ENCODE assay signal across 1 cellular context in the genomic region with DNA sequence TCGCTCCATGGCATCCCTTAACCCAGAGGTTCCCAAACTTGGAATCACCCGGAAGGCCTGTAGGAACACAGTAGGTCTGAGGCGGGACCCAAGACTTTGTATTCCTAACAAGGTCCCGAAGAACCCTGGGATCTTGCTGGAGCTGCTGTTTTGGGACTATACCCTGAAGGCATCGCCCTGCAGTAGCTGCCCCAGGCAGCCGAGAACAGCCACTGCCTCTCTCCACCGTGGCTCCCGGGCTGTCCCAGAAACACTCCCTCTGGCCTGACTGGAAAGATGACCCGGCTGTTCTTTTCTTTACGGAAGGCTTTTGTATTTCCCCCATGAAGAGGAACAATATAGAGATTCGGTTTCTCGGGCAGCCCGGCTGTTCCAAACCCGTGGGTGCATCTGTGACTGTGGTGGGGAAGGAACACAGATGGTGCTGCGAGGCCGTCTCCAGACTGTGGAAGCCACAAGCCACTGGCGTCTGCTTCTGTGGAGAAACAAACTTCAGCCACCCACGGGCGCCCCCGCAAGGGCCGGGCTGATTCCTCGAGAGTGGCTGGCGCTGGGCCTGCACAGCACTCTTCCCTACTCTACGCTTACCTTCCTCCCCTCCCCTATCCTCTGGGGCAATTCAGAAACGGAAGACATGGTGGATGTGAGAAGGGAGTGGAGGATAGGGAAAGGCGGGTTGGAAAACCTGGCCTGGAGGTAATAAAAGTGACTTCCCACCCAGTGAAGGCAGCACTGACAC.
TF ChIP-seq lines count a peak whose summit lies in the region.

No MANE protein-coding gene starts in this region.

TF ChIP-seq in HepG2, 621 proteins besides CTCF, POLR2A, EP300 and RAD21 (continued from another document):
- TF ChIP-seq RNF2 (conservative IDR thresholded peaks at IDR 0.05; ENCODE audit: low read depth) (0 out of 2 replicates have a peak, but pooled peaks have one; percentile 42), TCF7 (IDR thresholded peaks at IDR 0.05; ENCODE audit: low read depth) (no peak), U2AF1 (optimal IDR thresholded peaks at IDR 0.05; ENCODE audit: low read depth, low read length) (peak; percentile 49), TBX2 (CRISPR knock-in tag; IDR thresholded peaks at IDR 0.05; ENCODE audit: borderline replicate concordance) (peak; percentile 32; the same call in 1 of the 2 replicates), ZFY (CRISPR knock-in tag; IDR thresholded peaks at IDR 0.05) (peak; percentile 39; the same call in 1 of the 2 replicates), CBX5 (CRISPR knock-in tag; IDR thresholded peaks at IDR 0.05; ENCODE audit: borderline replicate concordance) (no peak), RBAK (CRISPR knock-in tag; IDR thresholded peaks at IDR 0.05) (no peak), ELF1 (CRISPR knock-in tag; IDR thresholded peaks at IDR 0.05) (0 out of 2 replicates have a peak, but pooled peaks have one; percentile 30), IKZF4 (CRISPR knock-in tag; IDR thresholded peaks at IDR 0.05; ENCODE audit: borderline replicate concordance, low read depth, not compliant biosample characterization) (no peak), CHCHD3 (CRISPR knock-in tag; IDR thresholded peaks at IDR 0.05) (no peak), EED (CRISPR knock-in tag; IDR thresholded peaks at IDR 0.05) (peak; percentile 31; the same call in 1 of the 2 replicates), BRCA1 (CRISPR knock-in tag; IDR thresholded peaks at IDR 0.05) (0 out of 2 replicates have a peak, but pooled peaks have one; percentile 46), SRSF1 (optimal IDR thresholded peaks at IDR 0.05; ENCODE audit: low read depth, low read length) (peak; percentile 51), GABPB1 (CRISPR knock-in tag; IDR thresholded peaks at IDR 0.05) (0 out of 2 replicates have a peak, but pooled peaks have one; percentile 22), HNRNPLL (IDR thresholded peaks at IDR 0.05; ENCODE audit: low read depth, low read length, poor library complexity, severe bottlenecking) (peak; percentile 23), KDM4B (CRISPR knock-in tag; IDR thresholded peaks at IDR 0.05) (no peak), BCL6 (CRISPR knock-in tag; IDR thresholded peaks at IDR 0.05) (peak; percentile 81), ATM (IDR thresholded peaks at IDR 0.05; ENCODE audit: borderline replicate concordance) (no peak), BRD4 (CRISPR knock-in tag; IDR thresholded peaks at IDR 0.05) (no peak), ZSCAN31 (CRISPR knock-in tag; IDR thresholded peaks at IDR 0.05; ENCODE audit: low read depth) (0 out of 2 replicates have a peak, but pooled peaks have one; percentile 46), XRCC5 (optimal IDR thresholded peaks at IDR 0.05; ENCODE audit: low read length) (peak; percentile 42), TOPORS (CRISPR knock-in tag; IDR thresholded peaks at IDR 0.05) (no peak), MAZ (IDR thresholded peaks at IDR 0.05; ENCODE audit: borderline replicate concordance, low read depth, low read length) (0 out of 2 replicates have a peak, but pooled peaks have one; percentile 43), MAZ (CRISPR knock-in tag; IDR thresholded peaks at IDR 0.05; ENCODE audit: low read depth) (no peak), ZNF350 (CRISPR knock-in tag; IDR thresholded peaks at IDR 0.05; ENCODE audit: borderline replicate concordance, low read depth) (no peak), ZNF124 (CRISPR knock-in tag; IDR thresholded peaks at IDR 0.05) (no peak), ZNF558 (CRISPR knock-in tag; IDR thresholded peaks at IDR 0.05; ENCODE audit: borderline replicate concordance) (no peak), ELF3 (CRISPR knock-in tag; IDR thresholded peaks at IDR 0.05) (no peak), SALL1 (CRISPR knock-in tag; IDR thresholded peaks at IDR 0.05) (peak; percentile 9; the same call in 1 of the 2 replicates), ZSCAN25 (CRISPR knock-in tag; IDR thresholded peaks at IDR 0.05) (no peak), SPEN (CRISPR knock-in tag; IDR thresholded peaks at IDR 0.05; ENCODE audit: low read depth) (peak; percentile 26; the same call in 1 of the 2 replicates)
- TF ChIP-seq, protein P1, sequence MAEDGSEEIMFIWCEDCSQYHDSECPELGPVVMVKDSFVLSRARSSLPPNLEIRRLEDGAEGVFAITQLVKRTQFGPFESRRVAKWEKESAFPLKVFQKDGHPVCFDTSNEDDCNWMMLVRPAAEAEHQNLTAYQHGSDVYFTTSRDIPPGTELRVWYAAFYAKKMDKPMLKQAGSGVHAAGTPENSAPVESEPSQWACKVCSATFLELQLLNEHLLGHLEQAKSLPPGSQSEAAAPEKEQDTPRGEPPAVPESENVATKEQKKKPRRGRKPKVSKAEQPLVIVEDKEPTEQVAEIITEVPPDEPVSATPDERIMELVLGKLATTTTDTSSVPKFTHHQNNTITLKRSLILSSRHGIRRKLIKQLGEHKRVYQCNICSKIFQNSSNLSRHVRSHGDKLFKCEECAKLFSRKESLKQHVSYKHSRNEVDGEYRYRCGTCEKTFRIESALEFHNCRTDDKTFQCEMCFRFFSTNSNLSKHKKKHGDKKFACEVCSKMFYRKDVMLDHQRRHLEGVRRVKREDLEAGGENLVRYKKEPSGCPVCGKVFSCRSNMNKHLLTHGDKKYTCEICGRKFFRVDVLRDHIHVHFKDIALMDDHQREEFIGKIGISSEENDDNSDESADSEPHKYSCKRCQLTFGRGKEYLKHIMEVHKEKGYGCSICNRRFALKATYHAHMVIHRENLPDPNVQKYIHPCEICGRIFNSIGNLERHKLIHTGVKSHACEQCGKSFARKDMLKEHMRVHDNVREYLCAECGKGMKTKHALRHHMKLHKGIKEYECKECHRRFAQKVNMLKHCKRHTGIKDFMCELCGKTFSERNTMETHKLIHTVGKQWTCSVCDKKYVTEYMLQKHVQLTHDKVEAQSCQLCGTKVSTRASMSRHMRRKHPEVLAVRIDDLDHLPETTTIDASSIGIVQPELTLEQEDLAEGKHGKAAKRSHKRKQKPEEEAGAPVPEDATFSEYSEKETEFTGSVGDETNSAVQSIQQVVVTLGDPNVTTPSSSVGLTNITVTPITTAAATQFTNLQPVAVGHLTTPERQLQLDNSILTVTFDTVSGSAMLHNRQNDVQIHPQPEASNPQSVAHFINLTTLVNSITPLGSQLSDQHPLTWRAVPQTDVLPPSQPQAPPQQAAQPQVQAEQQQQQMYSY (CRISPR knock-in tag; IDR thresholded peaks at IDR 0.05): peak; percentile 98
- TF ChIP-seq, protein P2, sequence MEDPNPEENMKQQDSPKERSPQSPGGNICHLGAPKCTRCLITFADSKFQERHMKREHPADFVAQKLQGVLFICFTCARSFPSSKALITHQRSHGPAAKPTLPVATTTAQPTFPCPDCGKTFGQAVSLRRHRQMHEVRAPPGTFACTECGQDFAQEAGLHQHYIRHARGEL (CRISPR knock-in tag; IDR thresholded peaks at IDR 0.05): no peak
- TF ChIP-seq, protein P3, sequence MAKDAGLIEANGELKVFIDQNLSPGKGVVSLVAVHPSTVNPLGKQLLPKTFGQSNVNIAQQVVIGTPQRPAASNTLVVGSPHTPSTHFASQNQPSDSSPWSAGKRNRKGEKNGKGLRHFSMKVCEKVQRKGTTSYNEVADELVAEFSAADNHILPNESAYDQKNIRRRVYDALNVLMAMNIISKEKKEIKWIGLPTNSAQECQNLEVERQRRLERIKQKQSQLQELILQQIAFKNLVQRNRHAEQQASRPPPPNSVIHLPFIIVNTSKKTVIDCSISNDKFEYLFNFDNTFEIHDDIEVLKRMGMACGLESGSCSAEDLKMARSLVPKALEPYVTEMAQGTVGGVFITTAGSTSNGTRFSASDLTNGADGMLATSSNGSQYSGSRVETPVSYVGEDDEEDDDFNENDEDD (CRISPR knock-in tag; IDR thresholded peaks at IDR 0.05; ENCODE audit: borderline replicate concordance): peak; percentile 14; the same call in 1 of the 2 replicates
- TF ChIP-seq, protein P4, sequence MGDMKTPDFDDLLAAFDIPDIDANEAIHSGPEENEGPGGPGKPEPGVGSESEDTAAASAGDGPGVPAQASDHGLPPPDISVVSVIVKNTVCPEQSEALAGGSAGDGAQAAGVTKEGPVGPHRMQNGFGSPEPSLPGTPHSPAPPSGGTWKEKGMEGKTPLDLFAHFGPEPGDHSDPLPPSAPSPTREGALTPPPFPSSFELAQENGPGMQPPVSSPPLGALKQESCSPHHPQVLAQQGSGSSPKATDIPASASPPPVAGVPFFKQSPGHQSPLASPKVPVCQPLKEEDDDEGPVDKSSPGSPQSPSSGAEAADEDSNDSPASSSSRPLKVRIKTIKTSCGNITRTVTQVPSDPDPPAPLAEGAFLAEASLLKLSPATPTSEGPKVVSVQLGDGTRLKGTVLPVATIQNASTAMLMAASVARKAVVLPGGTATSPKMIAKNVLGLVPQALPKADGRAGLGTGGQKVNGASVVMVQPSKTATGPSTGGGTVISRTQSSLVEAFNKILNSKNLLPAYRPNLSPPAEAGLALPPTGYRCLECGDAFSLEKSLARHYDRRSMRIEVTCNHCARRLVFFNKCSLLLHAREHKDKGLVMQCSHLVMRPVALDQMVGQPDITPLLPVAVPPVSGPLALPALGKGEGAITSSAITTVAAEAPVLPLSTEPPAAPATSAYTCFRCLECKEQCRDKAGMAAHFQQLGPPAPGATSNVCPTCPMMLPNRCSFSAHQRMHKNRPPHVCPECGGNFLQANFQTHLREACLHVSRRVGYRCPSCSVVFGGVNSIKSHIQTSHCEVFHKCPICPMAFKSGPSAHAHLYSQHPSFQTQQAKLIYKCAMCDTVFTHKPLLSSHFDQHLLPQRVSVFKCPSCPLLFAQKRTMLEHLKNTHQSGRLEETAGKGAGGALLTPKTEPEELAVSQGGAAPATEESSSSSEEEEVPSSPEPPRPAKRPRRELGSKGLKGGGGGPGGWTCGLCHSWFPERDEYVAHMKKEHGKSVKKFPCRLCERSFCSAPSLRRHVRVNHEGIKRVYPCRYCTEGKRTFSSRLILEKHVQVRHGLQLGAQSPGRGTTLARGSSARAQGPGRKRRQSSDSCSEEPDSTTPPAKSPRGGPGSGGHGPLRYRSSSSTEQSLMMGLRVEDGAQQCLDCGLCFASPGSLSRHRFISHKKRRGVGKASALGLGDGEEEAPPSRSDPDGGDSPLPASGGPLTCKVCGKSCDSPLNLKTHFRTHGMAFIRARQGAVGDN (CRISPR knock-in tag; IDR thresholded peaks at IDR 0.05): peak; percentile 49
